In genomic region chr6:137722749-137723272, GRCh38 we compare ENCODE assay signal across 10 cellular contexts.
DNase-seq lines count a peak whose midpoint lies in the region; ATAC-seq and TF ChIP-seq lines count a peak whose summit lies in the region.
"Had no signal": no experiment of that assay in that cellular context is flagged by ENCODE, and none has a peak within 500 bp of the region (broad histone marks: within the 10 kb centered on the region; RNA-seq: fewer than 3 reads in every experiment).

No MANE protein-coding gene starts in this region.

- no peaks in the 10 kb centered on the region for H3K79me2 ChIP-seq in Loucy (ENCODE audit: insufficient read depth, low read length)

- H3K4me1 ChIP-seq in Loucy (ENCODE audit: insufficient read depth, low read length, poor library complexity, severe bottlenecking) = peaks cover 18% of the 10 kb centered on the region
- H3K4me1 ChIP-seq: body of pancreas had no signal

- no peak overlapping the region for H3K4me3 ChIP-seq in Loucy (ENCODE audit: low read length, poor library complexity, severe bottlenecking)
- H3K4me3 ChIP-seq: body of pancreas had no signal

- ATAC-seq in activated T-cell treated with anti-CD3 and anti-CD28 coated beads, Interleukin-2, amount 50 U/mL, for 4 hours = peak; percentile 79 to 81
- ATAC-seq in effector memory CD8-positive, alpha-beta T cell (replicated peaks) = peak; percentile 84
- ATAC-seq in stimulated activated naive CD8-positive, alpha-beta T cell treated with anti-CD3 and anti-CD28 coated beads, Interleukin-15, Interleukin-2, amounts not matched to agents 100 U/mL and 50 U/mL, for 24 hours = peak; percentile 57
- no peak for ATAC-seq in HG02981 (IDR thresholded peaks at IDR 0.05; ENCODE audit: unreplicated experiment)
- ATAC-seq: body of pancreas had no signal

- no peaks in the 10 kb centered on the region for H3K36me3 ChIP-seq in Loucy (ENCODE audit: insufficient read depth, low read length)

- no peaks in the 10 kb centered on the region for H3K27me3 Mint-ChIP-seq in activated T-cell treated with anti-CD3 and anti-CD28 coated beads, Interleukin-2, amount 50 U/mL, for 4 hours (ENCODE audit: low read depth)
- H3K27me3 Mint-ChIP-seq in effector memory CD8-positive, alpha-beta T cell = peaks cover 3 to 9% of the 10 kb centered on the region in 2 donors

- H3K9me2 ChIP-seq in Loucy (replicated peaks; ENCODE audit: low read depth, low read length) = no peaks in the 10 kb centered on the region

- no peaks in the 10 kb centered on the region for H3K9me3 Mint-ChIP-seq in activated T-cell treated with anti-CD3 and anti-CD28 coated beads, Interleukin-2, amount 50 U/mL, for 4 hours
- no peaks in the 10 kb centered on the region for H3K9me3 Mint-ChIP-seq in effector memory CD8-positive, alpha-beta T cell

- H3K27me3 ChIP-seq in Loucy (ENCODE audit: insufficient read depth, low read length, poor library complexity, severe bottlenecking) = no peaks in the 10 kb centered on the region
- H3K27me3 ChIP-seq: body of pancreas had no signal

- H3K4me2 ChIP-seq in Loucy (ENCODE audit: low read depth, low read length, poor library complexity, severe bottlenecking) = peak overlapping the region; percentile 33

- H3K4me3 Mint-ChIP-seq in activated T-cell treated with anti-CD3 and anti-CD28 coated beads, Interleukin-2, amount 50 U/mL, for 4 hours = no peak overlapping the region
- H3K4me3 Mint-ChIP-seq in effector memory CD8-positive, alpha-beta T cell = peak overlapping the region; percentile 12 to 36

- no peak for TF ChIP-seq CTCF in Loucy (conservative IDR thresholded peaks at IDR 0.05; ENCODE audit: low read length)

- no peaks in the 10 kb centered on the region for H4K20me1 ChIP-seq in Loucy (ENCODE audit: insufficient read depth, low read length, poor library complexity, severe bottlenecking)

- no peak for DNase-seq in activated T-cell treated with anti-CD3 and anti-CD28 coated beads, Interleukin-2, amount 50 U/mL, for 4 hours
- no peak for DNase-seq in activated T-cell treated with anti-CD3 and anti-CD28 coated beads, Interleukin-2, amount 50 U/mL, for 1 hour
- DNase-seq in effector memory CD8-positive, alpha-beta T cell = peak in 1 of 3 experiments; percentile 30
- DNase-seq in stimulated activated naive CD8-positive, alpha-beta T cell treated with anti-CD3 and anti-CD28 coated beads, Interleukin-15, Interleukin-2, amounts not matched to agents 100 U/mL and 50 U/mL, for 24 hours = no peak
- no peak for DNase-seq in NCI-H2081 treated with DMSO at 0.1 percent for 48 hours (lab: John Stamatoyannopoulos, UW)
- no peak for DNase-seq in DMS153 treated with DMSO at 0.1 percent for 48 hours (lab: John Stamatoyannopoulos, UW; ENCODE audit: unreplicated experiment)
- DNase-seq: body of pancreas; stimulated activated CD4-positive, alpha-beta T cell treated with anti-CD3 and anti-CD28 coated beads, Interleukin-2, amount 100 ng/mL, for 24 hours had no signal

- H3K36me3 Mint-ChIP-seq in activated T-cell treated with anti-CD3 and anti-CD28 coated beads, Interleukin-2, amount 50 U/mL, for 4 hours (ENCODE audit: insufficient read depth) = no peaks in the 10 kb centered on the region
- peaks cover 13% of the 10 kb centered on the region for H3K36me3 Mint-ChIP-seq in effector memory CD8-positive, alpha-beta T cell (ENCODE audit: insufficient read depth)

- no peak overlapping the region for H2AFZ ChIP-seq in Loucy (ENCODE audit: low read length)

- peak overlapping the region; percentile 24 for H3K9ac ChIP-seq in Loucy (ENCODE audit: low read depth, low read length, poor library complexity, severe bottlenecking)

- H3K9me3 ChIP-seq in Loucy (ENCODE audit: insufficient read depth, low read depth, low read length) = no peaks in the 10 kb centered on the region
- H3K9me3 ChIP-seq: body of pancreas had no signal

- peaks cover 16% of the 10 kb centered on the region for H3K4me1 Mint-ChIP-seq in activated T-cell treated with anti-CD3 and anti-CD28 coated beads, Interleukin-2, amount 50 U/mL, for 4 hours (ENCODE audit: low read depth)
- H3K4me1 Mint-ChIP-seq in effector memory CD8-positive, alpha-beta T cell (ENCODE audit: low read depth in 2 of 2) = peaks cover 15 to 20% of the 10 kb centered on the region in 2 donors

- peak overlapping the region; percentile 85 to 92 for H3K27ac Mint-ChIP-seq in effector memory CD8-positive, alpha-beta T cell

- no peaks in the 10 kb centered on the region for H3F3A ChIP-seq in Loucy (ENCODE audit: low read depth)
